15 cellular contexts compared by ENCODE assay signal in genomic region chr11:68374531-68374930, GRCh38.
DNase-seq lines count a peak whose midpoint lies in the region; ATAC-seq, FAIRE-seq and TF ChIP-seq lines count a peak whose summit lies in the region.
"Had no signal": no experiment of that assay in that cellular context is flagged by ENCODE, and none has a peak within 500 bp of the region (broad histone marks: within the 10 kb centered on the region; RNA-seq: fewer than 3 reads in every experiment).

No MANE protein-coding gene starts in this region.

- no peak overlapping the region for H2BK5ac ChIP-seq in H1 (ENCODE audit: low read depth, low read length)

- peaks cover 14% of the 10 kb centered on the region for H3K36me3 Mint-ChIP-seq in neural progenitor cell
- H3K36me3 Mint-ChIP-seq: activated naive CD4-positive, alpha-beta T cell treated with anti-CD3 and anti-CD28 coated beads, Interleukin-2, amount 50 U/mL, for 24 hours had no signal

- no peak for TF ChIP-seq EP300 in H1 (IDR thresholded peaks at IDR 0.05; ENCODE audit: borderline replicate concordance in 1 of 2, low read depth in 2 of 2, low read length in 2 of 2)

- H3K4me3 Mint-ChIP-seq in neural progenitor cell = peak overlapping the region; percentile 79
- H3K4me3 Mint-ChIP-seq: activated naive CD4-positive, alpha-beta T cell treated with anti-CD3 and anti-CD28 coated beads, Interleukin-2, amount 50 U/mL, for 24 hours; effector memory CD8-positive, alpha-beta T cell had no signal

- ATAC-seq in heart left ventricle (no peak), Right ventricle myocardium inferior (no peak), HG03135 (IDR thresholded peaks at IDR 0.05; ENCODE audit: unreplicated experiment) (no peak)
- ATAC-seq: effector memory CD8-positive, alpha-beta T cell had no signal

- no peaks in the 10 kb centered on the region; the same call in 1 of the 2 replicates for H3K79me1 ChIP-seq in H1 (ENCODE audit: low read depth, low read length)

- H3K9ac ChIP-seq in H1 (replicated peaks in 1 of 4; ENCODE audit: extremely low read depth in 1 of 4, low read depth in 3 of 4, low read length in 3 of 4) = no peak overlapping the region
- no peak overlapping the region for H3K9ac ChIP-seq in neural progenitor cell

- TF ChIP-seq CTCF in heart left ventricle (IDR thresholded peaks at IDR 0.05) = no peak
- TF ChIP-seq CTCF in H1 (IDR thresholded peaks at IDR 0.05; ENCODE audit: control extremely low read depth in 1 of 3, insufficient read depth in 1 of 3, low read depth in 1 of 3, low read length in 3 of 3) = no peak
- no peak for TF ChIP-seq CTCF in neural progenitor cell (IDR thresholded peaks at IDR 0.05)
- TF ChIP-seq CTCF in uterus (IDR thresholded peaks at IDR 0.05) = no peak

- H2AK5ac ChIP-seq in H1 (ENCODE audit: low read depth, low read length) = no peak overlapping the region

- no peaks in the 10 kb centered on the region for H3K9me3 ChIP-seq in heart left ventricle
- H3K9me3 ChIP-seq in H1 (ENCODE audit: insufficient read depth in 2 of 2, low read depth in 1 of 2, low read length in 1 of 2) = no peaks in the 10 kb centered on the region; a peak in 1 of 4 replicates
- no peaks in the 10 kb centered on the region for H3K9me3 ChIP-seq in neural progenitor cell (ENCODE audit: low read depth)
- H3K9me3 ChIP-seq in uterus = no peaks in the 10 kb centered on the region
- H3K9me3 ChIP-seq: A549 had no signal

- H3K23me2 ChIP-seq in H1 (ENCODE audit: low read depth, low read length) = no peaks in the 10 kb centered on the region

- no peak overlapping the region for H4K8ac ChIP-seq in H1 (ENCODE audit: extremely low read depth, insufficient read depth, low read length)

- H3K27ac Mint-ChIP-seq in neural progenitor cell = peak overlapping the region; percentile 14
- H3K27ac Mint-ChIP-seq: activated naive CD4-positive, alpha-beta T cell treated with anti-CD3 and anti-CD28 coated beads, Interleukin-2, amount 50 U/mL, for 24 hours; effector memory CD8-positive, alpha-beta T cell had no signal

- H4K5ac ChIP-seq in H1 (ENCODE audit: insufficient read length, low read depth, low read length) = no peak overlapping the region

- no peak for FAIRE-seq in H1 (lab: Jason Lieb, UNC)
- FAIRE-seq: A549 had no signal

- no peak overlapping the region for H2BK12ac ChIP-seq in H1 (ENCODE audit: low read depth, low read length)

- H2BK120ac ChIP-seq in H1 (replicated peaks; ENCODE audit: low read depth, low read length) = no peak overlapping the region

- TF ChIP-seq POLR2A in heart left ventricle (IDR thresholded peaks at IDR 0.05) (no peak), H1 (IDR thresholded peaks at IDR 0.05; ENCODE audit: control extremely low read depth in 1 of 2, low read depth in 2 of 2, low read length in 2 of 2) (no peak), uterus (IDR thresholded peaks at IDR 0.05) (no peak)

- H3K56ac ChIP-seq in H1 (replicated peaks; ENCODE audit: insufficient read length, low read depth, low read length) = no peak overlapping the region

- no peaks in the 10 kb centered on the region for H3F3A ChIP-seq in neural progenitor cell (ENCODE audit: low read depth)

- H3K4me1 ChIP-seq in heart left ventricle (peaks cover 21 to 93% (median 82%) of the 10 kb centered on the region in 12 donors), H1 (replicated peaks in 1 of 4; ENCODE audit: control insufficient read depth in 3 of 4, insufficient read depth in 4 of 4, low read length in 3 of 4) (no peaks in the 10 kb centered on the region), neural progenitor cell (peaks cover 8% of the 10 kb centered on the region), uterus (peaks cover 0 to 45% of the 10 kb centered on the region in 2 donors)

- H4K20me1 ChIP-seq in H1 (replicated peaks in 1 of 2; ENCODE audit: control insufficient read depth in 1 of 2, insufficient read depth in 2 of 2, low read length in 2 of 2) = peaks cover 0 to 1% of the 10 kb centered on the region in 2 experiments
- peaks cover 6% of the 10 kb centered on the region for H4K20me1 ChIP-seq in neural progenitor cell (ENCODE audit: low read depth)

- no peak overlapping the region for H3K4ac ChIP-seq in H1 (replicated peaks; ENCODE audit: insufficient read length, low read depth, low read length)

- H3K4me2 ChIP-seq in H1 (ENCODE audit: insufficient read depth in 1 of 2, low read depth in 2 of 2, low read length in 2 of 2) (no peak overlapping the region), neural progenitor cell (no peak overlapping the region)
- H3K4me2 ChIP-seq: A549 had no signal

- WGBS in heart left ventricle, 4 donors = 40 to 48% (median 45%) methylated on average over 11 to 12 of the region's 12 CpGs
- WGBS in H1 (ENCODE audit: extremely low coverage in 1 of 2, insufficient coverage in 1 of 2, insufficient read length in 1 of 2, insufficient replicate concordance in 2 of 2, low coverage in 1 of 2, low lambda C conversion rate in 2 of 2, missing lambda C conversion rate in 1 of 2), 2 experiments = 92% methylated on average over 12 of the region's 12 CpGs; no CpG with 5 or more reads in 1 of the 2 experiments

- no peaks in the 10 kb centered on the region for H3K27me3 ChIP-seq in heart left ventricle
- no peaks in the 10 kb centered on the region for H3K27me3 ChIP-seq in H1 (replicated peaks in 1 of 4; ENCODE audit: control insufficient read depth in 3 of 4, extremely low read depth in 1 of 4, insufficient read depth in 3 of 4, low read length in 3 of 4)
- H3K27me3 ChIP-seq in neural progenitor cell = no peaks in the 10 kb centered on the region
- H3K27me3 ChIP-seq in uterus = no peaks in the 10 kb centered on the region

- no peak overlapping the region for H3K23ac ChIP-seq in H1 (ENCODE audit: insufficient read length)

- DNase-seq in heart left ventricle = no peak
- DNase-seq in Right ventricle myocardium inferior (ENCODE audit: missing footprints) = no peak
- no peak for DNase-seq in H1 (ENCODE audit: low read depth in 1 of 2, low spot score in 2 of 2)
- no peak for DNase-seq in neural progenitor cell (ENCODE audit: low spot score)
- DNase-seq in uterus = peak in 1 of 2 donors; percentile 34
- no peak for DNase-seq in NCI-H187 treated with DMSO at 0.1 percent for 48 hours (lab: John Stamatoyannopoulos, UW)
- no peak for DNase-seq in RPMI8226
- DNase-seq: activated CD4-positive, alpha-beta T cell treated with anti-CD3 and anti-CD28 coated beads for 48 hours; effector memory CD8-positive, alpha-beta T cell; NCI-H1436 treated with DMSO at 0.1 percent for 48 hours; NCI-H748 treated with DMSO at 0.1 percent for 48 hours; stimulated activated CD4-positive, alpha-beta T cell treated with anti-CD3 and anti-CD28 coated beads, Interleukin-15, amount 100 ng/mL, for 24 hours had no signal

- no peak overlapping the region for H2BK20ac ChIP-seq in H1 (ENCODE audit: low read length)

- H3K4me3 ChIP-seq in heart left ventricle (peak overlapping the region in 6 of 12 donors; percentile 5 to 36 (median 15)), H1 (ENCODE audit: extremely low read depth in 1 of 4, insufficient read depth in 2 of 4, low read depth in 3 of 4, low read length in 4 of 4) (no peak overlapping the region), neural progenitor cell (no peak overlapping the region), uterus (no peak overlapping the region)
- H3K4me3 ChIP-seq: A549 had no signal

- H2BK15ac ChIP-seq in H1 (ENCODE audit: low read length) = no peak overlapping the region

- H3K36me3 ChIP-seq in heart left ventricle (no peaks in the 10 kb centered on the region), H1 (ENCODE audit: control insufficient read depth in 2 of 4, insufficient read depth in 4 of 4, low read length in 3 of 4) (0 out of 8 replicates have a peak, but pooled peaks cover 0 to 4% (median 0%) of the 10 kb centered on the region in 4 experiments), neural progenitor cell (no peaks in the 10 kb centered on the region), uterus (no peaks in the 10 kb centered on the region)

- H3K4me1 Mint-ChIP-seq in neural progenitor cell = peaks cover 56% of the 10 kb centered on the region
- H3K4me1 Mint-ChIP-seq: activated naive CD4-positive, alpha-beta T cell treated with anti-CD3 and anti-CD28 coated beads, Interleukin-2, amount 50 U/mL, for 24 hours had no signal

- H3K79me2 ChIP-seq in H1 (ENCODE audit: control insufficient read depth in 1 of 2, insufficient read depth in 2 of 2, low read length in 2 of 2) (no peaks in the 10 kb centered on the region), neural progenitor cell (ENCODE audit: low read depth) (no peaks in the 10 kb centered on the region)

- peaks cover 5% of the 10 kb centered on the region for H3K27me3 Mint-ChIP-seq in neural progenitor cell (ENCODE audit: insufficient read depth, low read depth)
- H3K27me3 Mint-ChIP-seq: activated naive CD4-positive, alpha-beta T cell treated with anti-CD3 and anti-CD28 coated beads, Interleukin-2, amount 50 U/mL, for 24 hours had no signal

- CTCF ChIA-PET in H1 (lab: Charles Lee; ENCODE audit: partially characterized antibody) = interaction anchor here (0.7 to 3.4 kb wide), 9 partner anchors 8 to 117 kb away, joined by 3 to 19 read pairs (median 4); no protein-coding TSS in a partner anchor

- H3K18ac ChIP-seq in H1 (ENCODE audit: extremely low read depth, low read length) = no peak overlapping the region

- POLR2A ChIA-PET in H1 (lab: Charles Lee; ENCODE audit: partially characterized antibody) = interaction anchor here (1.2 to 1.7 kb wide), 2 partner anchors 22 to 31 kb away, joined by 3 to 5 read pairs; no protein-coding TSS in a partner anchor

- H4K91ac ChIP-seq in H1 (replicated peaks; ENCODE audit: insufficient read length, low read length) = no peak overlapping the region

- no peaks in the 10 kb centered on the region for H3K9me3 Mint-ChIP-seq in neural progenitor cell
- H3K9me3 Mint-ChIP-seq: activated naive CD4-positive, alpha-beta T cell treated with anti-CD3 and anti-CD28 coated beads, Interleukin-2, amount 50 U/mL, for 24 hours; effector memory CD8-positive, alpha-beta T cell had no signal

- H2AFZ ChIP-seq in H1 (ENCODE audit: low read length) (no peak overlapping the region), neural progenitor cell (replicated peaks) (no peak overlapping the region)

- intact Hi-C loops in heart left ventricle (cut with DNase I) = loop anchor here in 3 of 10 donors (2.0 to 5.0 kb wide), 2 partner anchors 57 to 62 kb away; partner anchors contain the start of gene LRP5 (in 1 of the 3)
- intact Hi-C loops in Right ventricle myocardium inferior (cut with DNase I) = no loop called here
- intact Hi-C loops in uterus (cut with DNase I; ENCODE audit: low total_unique reads) = no loop called here

- no peak for TF ChIP-seq RAD21 in H1 (IDR thresholded peaks at IDR 0.05 in 1 of 2, conservative IDR thresholded peaks at IDR 0.05 in 1 of 2; ENCODE audit: low read depth in 2 of 2, low read length in 2 of 2)

- H3K27ac ChIP-seq in heart left ventricle = peak overlapping the region in 11 of 12 donors; percentile 76 to 94 (median 86)
- H3K27ac ChIP-seq in H1 (ENCODE audit: low read depth, low read length) = peak overlapping the region; percentile 2; the same call in 1 of the 2 replicates
- no peak overlapping the region for H3K27ac ChIP-seq in neural progenitor cell
- peak overlapping the region; percentile 85 to 88 for H3K27ac ChIP-seq in uterus

- H3K14ac ChIP-seq in H1 (ENCODE audit: insufficient read length) = no peak overlapping the region

TF ChIP-seq in H1, 55 proteins besides CTCF, POLR2A, EP300 and RAD21 (continues in another document):
- TF ChIP-seq EGR1 (IDR thresholded peaks at IDR 0.05; ENCODE audit: borderline replicate concordance, low read depth, low read length) = no peak
- TF ChIP-seq PHF8 (conservative IDR thresholded peaks at IDR 0.05; ENCODE audit: low read depth, low read length) = no peak
